Comparison of ENCODE assay signal across 21 cellular contexts in genomic region chr19:18102916-18103542, GRCh38. TPM values are rescaled to one million over a fixed set of nuclear protein-coding genes. Genes with fewer than 3 reads are reported as not detected.
DNase-seq lines count a peak whose midpoint lies in the region; ATAC-seq and TF ChIP-seq lines count a peak whose summit lies in the region.
"Had no signal": no experiment of that assay in that cellular context is flagged by ENCODE, and none has a peak within 500 bp of the region (broad histone marks: within the 10 kb centered on the region; RNA-seq: fewer than 3 reads in every experiment).

No MANE protein-coding gene starts in this region.

- H3K36me3 Mint-ChIP-seq in Caco-2 (ENCODE audit: insufficient read depth, unreplicated experiment), result no peaks in the 10 kb centered on the region
- H3K36me3 Mint-ChIP-seq: mesothelial cell of epicardium had no signal

- H3K27ac Mint-ChIP-seq in Caco-2 (ENCODE audit: unreplicated experiment), result no peak overlapping the region
- H3K27ac Mint-ChIP-seq: HFFc6, mesothelial cell of epicardium had no signal

- TF ChIP-seq CTCF in Caco-2 (IDR thresholded peaks at IDR 0.05; ENCODE audit: insufficient read depth in 1 of 2, low read depth in 1 of 2, low read length in 1 of 2, severe bottlenecking in 1 of 2, unreplicated experiment in 1 of 2), result no peak
- TF ChIP-seq CTCF in ascending aorta (IDR thresholded peaks at IDR 0.05), result no peak

- no peak for DNase-seq in Caco-2
- DNase-seq in NCI-H446 treated with DMSO at 0.1 percent for 48 hours (lab: John Stamatoyannopoulos, UW), result peak; percentile 32
- no peak for DNase-seq in ascending aorta (ENCODE audit: low spot score in 2 of 2)
- DNase-seq in posterior cingulate gyrus, result peak in 8 of 10 donors; percentile 49 to 95 (median 72)
- no peak for DNase-seq in CD1c-positive myeloid dendritic cell (ENCODE audit: extremely low spot score)
- no peak for DNase-seq in T1000 (lab: John Stamatoyannopoulos, UW)
- DNase-seq: activated CD4-positive, CD25-positive, alpha-beta regulatory T cell; activated CD8-positive, alpha-beta T cell treated with anti-CD3 and anti-CD28 coated beads, Interleukin-2, amount 10 ng/mL, durations not matched to agents 7 days and 5 days; DMS153; HFFc6; SHP77 treated with DMSO at 0.1 percent for 48 hours; stomach; T-helper 17 cell had no signal

- H3K4me3 Mint-ChIP-seq in Caco-2 (ENCODE audit: unreplicated experiment), result peak overlapping the region; percentile 61

- H3K4me1 Mint-ChIP-seq in Caco-2 (ENCODE audit: low read depth, unreplicated experiment), result no peaks in the 10 kb centered on the region

- no peaks in the 10 kb centered on the region for H3K27me3 Mint-ChIP-seq in Caco-2 (ENCODE audit: insufficient read depth, unreplicated experiment)
- H3K27me3 Mint-ChIP-seq: T-helper 17 cell had no signal

- peak overlapping the region; percentile 80 to 90 for H3K27ac ChIP-seq in ascending aorta
- H3K27ac ChIP-seq: cardiac muscle cell, gastroesophageal sphincter, KMS-11, right atrium auricular region, stomach had no signal

- CTCF ChIA-PET in Caco-2 (lab: Charles Lee), result no interaction called here

- no peaks in the 10 kb centered on the region for H3K9me3 Mint-ChIP-seq in Caco-2 (ENCODE audit: unreplicated experiment)
- H3K9me3 Mint-ChIP-seq: HFFc6, mesothelial cell of epicardium had no signal

- intact Hi-C loops in Caco-2 (cut with micrococcal nuclease; ENCODE audit: unreplicated experiment) (no loop called here), ascending aorta (cut with DNase I) (loop anchor here (5.0 to 10.0 kb wide), 2 partner anchors 96 to 312 kb away; partner anchors contain the start of genes ARRDC2 and SSBP4), posterior cingulate gyrus (cut with DNase I) (no loop called here)

- H3K27me3 ChIP-seq in Caco-2 (replicated peaks; ENCODE audit: control insufficient read depth, insufficient read depth, low read length), result no peaks in the 10 kb centered on the region
- H3K27me3 ChIP-seq in ascending aorta, result no peaks in the 10 kb centered on the region

- H3K9me3 ChIP-seq in Caco-2 (no peaks in the 10 kb centered on the region), ascending aorta (no peaks in the 10 kb centered on the region)
- H3K9me3 ChIP-seq: gastroesophageal sphincter, right atrium auricular region, stomach had no signal

- POLR2A ChIA-PET in Caco-2 (lab: Charles Lee), result no interaction called here

- ATAC-seq in HG02642 (IDR thresholded peaks at IDR 0.05; ENCODE audit: poor library complexity, unreplicated experiment), result no peak
- ATAC-seq in GM19324 (IDR thresholded peaks at IDR 0.05; ENCODE audit: low FRiP score, unreplicated experiment), result no peak
- ATAC-seq: activated CD8-positive, alpha-beta T cell treated with anti-CD3 and anti-CD28 coated beads, Interleukin-2, amount 10 ng/mL, durations not matched to agents 7 days and 5 days; esophagus mucosa; T-helper 17 cell had no signal

- H3K36me3 ChIP-seq in Caco-2 (ENCODE audit: control insufficient read depth, insufficient read depth, low read length) (no peaks in the 10 kb centered on the region), ascending aorta (no peaks in the 10 kb centered on the region)
- H3K36me3 ChIP-seq: cardiac muscle cell, gastroesophageal sphincter, right atrium auricular region, stomach had no signal

- BruUV-seq in Caco-2 (replicated peaks; lab: Mats Ljungman, UMichigan), result no TSS peak

- 0 out of 2 replicates have a peak, but pooled peaks cover 2% of the 10 kb centered on the region for H3K4me1 ChIP-seq in Caco-2
- peaks cover 9 to 24% of the 10 kb centered on the region in 2 donors for H3K4me1 ChIP-seq in ascending aorta

- no peak overlapping the region for H3K4me3 ChIP-seq in Caco-2 (ENCODE audit: low read depth, low read length)
- no peak overlapping the region for H3K4me3 ChIP-seq in ascending aorta
- H3K4me3 ChIP-seq: cardiac muscle cell, gastroesophageal sphincter, right atrium auricular region, stomach had no signal

RNA-seq across cellular contexts. Expression of gene MAST3, which starts 5.5 kb away (rescaled TPM):
- 8.0 and 8.2 TPM in 2 replicates for total RNA-seq in Caco-2 (2022)
- total RNA-seq in ascending aorta, result 32.8 TPM

RNA-seq across cellular contexts. Expression of gene IL12RB1, which starts 16.3 kb away (rescaled TPM):
- total RNA-seq in Caco-2 (2022), result not detected in 2 replicates
- 1.5 TPM for total RNA-seq in ascending aorta
- total RNA-seq: cardiac muscle cell, mesothelial cell of epicardium had no signal

RNA-seq across cellular contexts. Expression of gene PIK3R2, which starts 49.9 kb away (rescaled TPM):
- total RNA-seq in Caco-2 (2022) (34.3 and 37.8 TPM in 2 replicates), ascending aorta (43.1 TPM)

Comparison
In these comparisons a context has a peak if more than half of its experiments do, and no peak if none do; other contexts are left out.
1. DNase-seq: peak in NCI-H446 treated with DMSO at 0.1 percent for 48 hours (single experiment) and posterior cingulate gyrus (8 of 10); none in Caco-2 (0 of 2), ascending aorta (0 of 2), CD1c-positive myeloid dendritic cell (single experiment) and T1000 (single experiment).